12 cellular contexts compared by ENCODE assay signal in the genomic region with DNA sequence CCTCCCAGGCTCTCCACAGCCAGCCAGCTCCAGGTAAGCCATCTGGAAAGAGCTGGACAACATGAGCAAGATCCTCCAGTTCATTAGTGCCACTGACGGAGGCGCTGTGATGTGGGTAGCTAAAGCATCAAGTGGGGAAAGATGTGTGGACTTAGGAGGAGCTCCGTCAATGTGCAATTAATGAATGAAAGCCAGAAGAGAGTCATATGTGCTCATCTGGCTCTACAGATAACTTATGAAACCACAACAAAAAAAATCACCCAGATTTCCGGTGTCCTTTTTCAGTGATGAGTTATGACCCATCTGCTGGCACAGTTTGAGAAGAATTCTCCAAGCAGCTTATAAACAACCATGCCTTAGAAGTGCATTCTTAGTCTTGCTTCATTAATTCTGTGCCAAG.
A peak's percentile ranks its signal among the peaks of the same experiment; 100 is the strongest.
DNase-seq lines count a peak whose midpoint lies in the region; ATAC-seq and TF ChIP-seq lines count a peak whose summit lies in the region.
"Had no signal": no experiment of that assay in that cellular context is flagged by ENCODE, and none has a peak within 500 bp of the region (broad histone marks: within the 10 kb centered on the region; RNA-seq: fewer than 3 reads in every experiment).

No MANE protein-coding gene starts in this region.

- TF ChIP-seq RAD21 in SK-N-SH (IDR thresholded peaks at IDR 0.05; ENCODE audit: low read length), result no peak

- H3K9ac ChIP-seq in SK-N-SH, result no peak overlapping the region

- peaks cover 0 to 2% (median 0%) of the 10 kb centered on the region in 4 donors for H3K4me1 Mint-ChIP-seq in naive thymus-derived CD8-positive, alpha-beta T cell
- H3K4me1 Mint-ChIP-seq: naive B cell had no signal

- POLR2A ChIA-PET in SK-N-SH (lab: Yijun Ruan, JAX), result no interaction called here
- POLR2A ChIA-PET in naive thymus-derived CD8-positive, alpha-beta T cell (lab: Charles Lee), result no interaction called here

- no peaks in the 10 kb centered on the region for H3K9me3 Mint-ChIP-seq in naive thymus-derived CD8-positive, alpha-beta T cell
- H3K9me3 Mint-ChIP-seq: activated T-cell treated with anti-CD3 and anti-CD28 coated beads, Interleukin-2, amount 50 U/mL, for 24 hours; CD4-positive, alpha-beta T cell; naive B cell had no signal

- WGBS in SK-N-SH (ENCODE audit: low lambda C conversion rate), result 55% methylated on average over 4 of the region's 4 CpGs

- in situ Hi-C loops in ACHN (cut with HindIII; ENCODE audit: low pct_ligation_motif_present, low pct_unique_long_range_greater_than_20kb, low sequenced_read_pairs), result no loop called here

- peaks cover 0 to 16% of the 10 kb centered on the region in 2 experiments for H3K4me1 ChIP-seq in SK-N-SH (ENCODE audit: control insufficient read depth in 1 of 2, insufficient read depth in 2 of 2, low read depth in 1 of 2, low read length in 1 of 2)

- H3F3A ChIP-seq in SK-N-SH (replicated peaks; ENCODE audit: insufficient read depth), result peaks cover 16% of the 10 kb centered on the region

- no peaks in the 10 kb centered on the region for H3K27me3 ChIP-seq in SK-N-SH (ENCODE audit: insufficient read depth)

- H3K27ac Mint-ChIP-seq in naive thymus-derived CD8-positive, alpha-beta T cell, result peak overlapping the region in 1 of 10 donors; percentile 26
- H3K27ac Mint-ChIP-seq: activated T-cell treated with anti-CD3 and anti-CD28 coated beads, Interleukin-2, amount 50 U/mL, for 24 hours; CD4-positive, alpha-beta T cell; naive B cell had no signal

- H3K79me2 ChIP-seq in SK-N-SH (ENCODE audit: insufficient read depth), result no peaks in the 10 kb centered on the region

- H3K27me3 Mint-ChIP-seq in naive thymus-derived CD8-positive, alpha-beta T cell, result no peaks in the 10 kb centered on the region
- H3K27me3 Mint-ChIP-seq: activated T-cell treated with anti-CD3 and anti-CD28 coated beads, Interleukin-2, amount 50 U/mL, for 24 hours; CD4-positive, alpha-beta T cell; naive B cell had no signal

- H3K36me3 Mint-ChIP-seq in naive thymus-derived CD8-positive, alpha-beta T cell, result no peaks in the 10 kb centered on the region
- H3K36me3 Mint-ChIP-seq: naive B cell had no signal

- peaks cover 5 to 6% of the 10 kb centered on the region in 2 experiments for H3K36me3 ChIP-seq in SK-N-SH (replicated peaks in 1 of 2; ENCODE audit: control insufficient read depth in 1 of 2, insufficient read depth in 2 of 2, low read length in 1 of 2)

- H3K4me3 Mint-ChIP-seq in naive thymus-derived CD8-positive, alpha-beta T cell, result no peak overlapping the region
- H3K4me3 Mint-ChIP-seq: activated T-cell treated with anti-CD3 and anti-CD28 coated beads, Interleukin-2, amount 50 U/mL, for 24 hours; CD4-positive, alpha-beta T cell; naive B cell had no signal

- H2AFZ ChIP-seq in SK-N-SH (ENCODE audit: low read depth), result no peak overlapping the region

- ATAC-seq in GM18909 (IDR thresholded peaks at IDR 0.05; ENCODE audit: poor library complexity, unreplicated experiment), result peak; percentile 57
- no peak for ATAC-seq in HG03469 (IDR thresholded peaks at IDR 0.05; ENCODE audit: unreplicated experiment)
- no peak for ATAC-seq in naive thymus-derived CD8-positive, alpha-beta T cell

- no peaks in the 10 kb centered on the region for H4K20me1 ChIP-seq in SK-N-SH (ENCODE audit: insufficient read depth)

- TF ChIP-seq CTCF in SK-N-SH (IDR thresholded peaks at IDR 0.05) (no peak), fibroblast of villous mesenchyme (IDR thresholded peaks at IDR 0.05; ENCODE audit: insufficient read depth, low read depth, low read length) (no peak)

- H3K4me3 ChIP-seq in SK-N-SH (ENCODE audit: low read depth in 2 of 2, low read length in 1 of 2), result no peak overlapping the region
- H3K4me3 ChIP-seq in fibroblast of villous mesenchyme (ENCODE audit: low read depth, low read length), result no peak overlapping the region

- peak in 1 of 2 experiments; percentile 69; a peak in 1 of 4 replicates for TF ChIP-seq EP300 in SK-N-SH (IDR thresholded peaks at IDR 0.05; ENCODE audit: borderline replicate concordance in 1 of 2, low read depth in 1 of 2, low read length in 1 of 2)

- CTCF ChIA-PET in SK-N-SH (lab: Yijun Ruan, JAX), result interaction anchor here (1.0 to 2.6 kb wide), 5 partner anchors 10 to 636 kb away, joined by 3 to 8 read pairs (median 5); no protein-coding TSS in a partner anchor

- peak overlapping the region; percentile 67 for H3K4me2 ChIP-seq in SK-N-SH

- no peaks in the 10 kb centered on the region for H3K9me2 ChIP-seq in SK-N-SH

- DNase-seq in ACHN, result peak; percentile 65
- DNase-seq in SK-N-SH, result no peak
- DNase-seq in fibroblast of villous mesenchyme (ENCODE audit: low read depth), result peak; percentile 59
- no peak for DNase-seq in naive thymus-derived CD8-positive, alpha-beta T cell
- DNase-seq in NCI-H1930 (lab: John Stamatoyannopoulos, UW), result no peak
- no peak for DNase-seq in stimulated activated CD4-positive, alpha-beta T cell treated with anti-CD3 and anti-CD28 coated beads, Interleukin-2, amount 100 ng/mL, for 48 hours
- DNase-seq: activated T-cell treated with anti-CD3 and anti-CD28 coated beads, Interleukin-2, amount 50 U/mL, for 24 hours; CD4-positive, alpha-beta T cell; naive B cell; stimulated activated CD4-positive, alpha-beta T cell treated with anti-CD3 and anti-CD28 coated beads, Interleukin-12 subunit alpha, Interleukin-12 subunit beta, amount 100 ng/mL, for 4 hours had no signal

- no peaks in the 10 kb centered on the region for H3K9me3 ChIP-seq in SK-N-SH

- peak overlapping the region; percentile 20 to 96; a peak in 3 of 4 replicates for H3K27ac ChIP-seq in SK-N-SH (ENCODE audit: low read depth in 2 of 2, low read length in 1 of 2)

TF ChIP-seq in SK-N-SH, 30 proteins besides CTCF, POLR2A, EP300 and RAD21 (continues in another document):
- TF ChIP-seq SMC3 (IDR thresholded peaks at IDR 0.05; ENCODE audit: low read depth, low read length), result no peak
- TF ChIP-seq FOSL2 (IDR thresholded peaks at IDR 0.05; ENCODE audit: borderline replicate concordance, low read depth), result peak; percentile 60; the same call in 1 of the 2 replicates
- no peak for TF ChIP-seq MXI1 (IDR thresholded peaks at IDR 0.05; ENCODE audit: low read depth, low read length)
- TF ChIP-seq GABPA (IDR thresholded peaks at IDR 0.05; ENCODE audit: low read depth), result no peak
- no peak for TF ChIP-seq FOXJ3 (CRISPR knock-in tag; IDR thresholded peaks at IDR 0.05)
- peak; percentile 91 for TF ChIP-seq TCF12 (IDR thresholded peaks at IDR 0.05)
- TF ChIP-seq, protein P1, sequence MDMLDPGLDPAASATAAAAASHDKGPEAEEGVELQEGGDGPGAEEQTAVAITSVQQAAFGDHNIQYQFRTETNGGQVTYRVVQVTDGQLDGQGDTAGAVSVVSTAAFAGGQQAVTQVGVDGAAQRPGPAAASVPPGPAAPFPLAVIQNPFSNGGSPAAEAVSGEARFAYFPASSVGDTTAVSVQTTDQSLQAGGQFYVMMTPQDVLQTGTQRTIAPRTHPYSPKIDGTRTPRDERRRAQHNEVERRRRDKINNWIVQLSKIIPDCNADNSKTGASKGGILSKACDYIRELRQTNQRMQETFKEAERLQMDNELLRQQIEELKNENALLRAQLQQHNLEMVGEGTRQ (IDR thresholded peaks at IDR 0.05; ENCODE audit: borderline replicate concordance, low read depth, low read length), result no peak
- peak; percentile 43; the same call in 1 of the 2 replicates for TF ChIP-seq FOXM1 (IDR thresholded peaks at IDR 0.05; ENCODE audit: low read depth)
- TF ChIP-seq JUND (IDR thresholded peaks at IDR 0.05), result peak; percentile 79
- TF ChIP-seq NRF1 (IDR thresholded peaks at IDR 0.05; ENCODE audit: low read depth, low read length), result no peak
- peak; percentile 39; the same call in 1 of the 2 replicates for TF ChIP-seq POLR2AphosphoS5 (IDR thresholded peaks at IDR 0.05; ENCODE audit: low read depth, low read length)
- TF ChIP-seq, protein P2, sequence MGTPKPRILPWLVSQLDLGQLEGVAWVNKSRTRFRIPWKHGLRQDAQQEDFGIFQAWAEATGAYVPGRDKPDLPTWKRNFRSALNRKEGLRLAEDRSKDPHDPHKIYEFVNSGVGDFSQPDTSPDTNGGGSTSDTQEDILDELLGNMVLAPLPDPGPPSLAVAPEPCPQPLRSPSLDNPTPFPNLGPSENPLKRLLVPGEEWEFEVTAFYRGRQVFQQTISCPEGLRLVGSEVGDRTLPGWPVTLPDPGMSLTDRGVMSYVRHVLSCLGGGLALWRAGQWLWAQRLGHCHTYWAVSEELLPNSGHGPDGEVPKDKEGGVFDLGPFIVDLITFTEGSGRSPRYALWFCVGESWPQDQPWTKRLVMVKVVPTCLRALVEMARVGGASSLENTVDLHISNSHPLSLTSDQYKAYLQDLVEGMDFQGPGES (IDR thresholded peaks at IDR 0.05; ENCODE audit: low read depth, low read length), result no peak
- no peak for TF ChIP-seq GATA2 (CRISPR knock-in tag; IDR thresholded peaks at IDR 0.05)
- no peak for TF ChIP-seq RCOR1 (IDR thresholded peaks at IDR 0.05; ENCODE audit: low read length)
- TF ChIP-seq YY1 (IDR thresholded peaks at IDR 0.05; ENCODE audit: low read depth), result no peak
- TF ChIP-seq MAX (IDR thresholded peaks at IDR 0.05; ENCODE audit: low read depth), result 0 out of 2 replicates have a peak, but pooled peaks have one; percentile 36
- no peak for TF ChIP-seq TAF1 (IDR thresholded peaks at IDR 0.05; ENCODE audit: borderline replicate concordance, low read depth, low read length)
- no peak for TF ChIP-seq CHD2 (IDR thresholded peaks at IDR 0.05; ENCODE audit: low read length, partially characterized antibody)
- no peak for TF ChIP-seq SIN3A (IDR thresholded peaks at IDR 0.05; ENCODE audit: borderline replicate concordance, low read depth, low read length)
- TF ChIP-seq, protein P3, sequence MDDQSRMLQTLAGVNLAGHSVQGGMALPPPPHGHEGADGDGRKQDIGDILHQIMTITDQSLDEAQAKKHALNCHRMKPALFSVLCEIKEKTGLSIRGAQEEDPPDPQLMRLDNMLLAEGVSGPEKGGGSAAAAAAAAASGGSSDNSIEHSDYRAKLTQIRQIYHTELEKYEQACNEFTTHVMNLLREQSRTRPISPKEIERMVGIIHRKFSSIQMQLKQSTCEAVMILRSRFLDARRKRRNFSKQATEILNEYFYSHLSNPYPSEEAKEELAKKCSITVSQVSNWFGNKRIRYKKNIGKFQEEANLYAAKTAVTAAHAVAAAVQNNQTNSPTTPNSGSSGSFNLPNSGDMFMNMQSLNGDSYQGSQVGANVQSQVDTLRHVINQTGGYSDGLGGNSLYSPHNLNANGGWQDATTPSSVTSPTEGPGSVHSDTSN (IDR thresholded peaks at IDR 0.05), result peak; percentile 84

Comparison
In these comparisons a context has a peak if more than half of its experiments do, and no peak if none do; other contexts are left out.
1. DNase-seq: peak in ACHN (single experiment) and fibroblast of villous mesenchyme (single experiment); none in SK-N-SH (single experiment), naive thymus-derived CD8-positive, alpha-beta T cell (0 of 10), NCI-H1930 (0 of 2) and stimulated activated CD4-positive, alpha-beta T cell treated with anti-CD3 and anti-CD28 coated beads, Interleukin-2, amount 100 ng/mL, for 48 hours (0 of 2).